In genomic region chr4:54942735-54943134, GRCh38 we compare ENCODE assay signal across 1 cellular context.
TF ChIP-seq lines count a peak whose summit lies in the region.

No MANE protein-coding gene starts in this region.

TF ChIP-seq in GM23338, 12 proteins besides CTCF, POLR2A, EP300 and RAD21 (continued from another document):
- TF ChIP-seq REST (IDR thresholded peaks at IDR 0.05; ENCODE audit: unreplicated experiment) (no peak), POLR2AphosphoS5 (IDR thresholded peaks at IDR 0.05; ENCODE audit: low read depth) (no peak)
